ENCODE assay signal across 16 cellular contexts in the genomic region with DNA sequence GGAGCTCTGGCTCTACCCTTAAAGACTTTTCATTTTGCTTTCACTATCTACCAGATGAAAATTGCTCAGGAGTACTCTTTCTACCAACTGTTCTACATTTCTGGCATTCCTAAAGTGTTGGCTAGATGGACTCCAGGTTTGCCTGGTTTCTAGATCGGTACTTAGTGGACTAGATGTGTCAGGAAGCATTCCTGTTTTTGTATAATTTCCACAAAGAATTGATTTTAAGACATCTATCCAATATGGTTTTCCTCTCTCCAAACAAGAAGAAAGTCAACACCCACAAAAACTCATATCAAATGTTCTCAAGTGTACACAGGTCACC.
"Had no signal": no experiment of that assay in that cellular context is flagged by ENCODE, and none has a peak within 500 bp of the region (broad histone marks: within the 10 kb centered on the region; RNA-seq: fewer than 3 reads in every experiment).

No MANE protein-coding gene starts in this region.

- H3K4me1 Mint-ChIP-seq: activated naive CD4-positive, alpha-beta T cell treated with anti-CD3 and anti-CD28 coated beads, Interleukin-2, amount 10 ng/mL, durations not matched to agents 7 days and 5 days; naive thymus-derived CD4-positive, alpha-beta T cell had no signal

- H3K36me3 ChIP-seq: heart right ventricle had no signal

- H3K9me3 ChIP-seq: body of pancreas, heart right ventricle had no signal

- H3K36me3 Mint-ChIP-seq: activated naive CD4-positive, alpha-beta T cell treated with anti-CD3 and anti-CD28 coated beads, Interleukin-2, amount 10 ng/mL, durations not matched to agents 7 days and 5 days had no signal

- H3K4me3 Mint-ChIP-seq: activated naive CD4-positive, alpha-beta T cell treated with anti-CD3 and anti-CD28 coated beads, Interleukin-2, amount 10 ng/mL, durations not matched to agents 7 days and 5 days; activated T-cell treated with anti-CD3 and anti-CD28 coated beads, Interleukin-2, amount 50 U/mL, for 24 hours; naive thymus-derived CD4-positive, alpha-beta T cell had no signal

- H3K27ac Mint-ChIP-seq: activated naive CD4-positive, alpha-beta T cell treated with anti-CD3 and anti-CD28 coated beads, Interleukin-2, amount 10 ng/mL, durations not matched to agents 7 days and 5 days; activated T-cell treated with anti-CD3 and anti-CD28 coated beads, Interleukin-2, amount 50 U/mL, for 24 hours; naive thymus-derived CD4-positive, alpha-beta T cell had no signal

- H3K4me1 ChIP-seq: body of pancreas had no signal

- H3K27ac ChIP-seq: body of pancreas, heart right ventricle, SK-N-MC, VCaP had no signal

- H3K27me3 Mint-ChIP-seq: activated naive CD4-positive, alpha-beta T cell treated with anti-CD3 and anti-CD28 coated beads, Interleukin-2, amount 10 ng/mL, durations not matched to agents 7 days and 5 days; activated T-cell treated with anti-CD3 and anti-CD28 coated beads, Interleukin-2, amount 50 U/mL, for 24 hours; naive thymus-derived CD4-positive, alpha-beta T cell had no signal

- H3K27me3 ChIP-seq: body of pancreas, heart right ventricle had no signal

- H3K4me3 ChIP-seq: body of pancreas, heart right ventricle, lung, SK-N-MC had no signal

- H3K9me3 Mint-ChIP-seq: activated naive CD4-positive, alpha-beta T cell treated with anti-CD3 and anti-CD28 coated beads, Interleukin-2, amount 10 ng/mL, durations not matched to agents 7 days and 5 days had no signal

- DNase-seq: activated CD4-positive, alpha-beta T cell treated with anti-CD3 and anti-CD28 coated beads for 1 hour; activated CD4-positive, alpha-beta T cell treated with anti-CD3 and anti-CD28 coated beads, Interleukin-2, amount 50 U/mL, for 4 hours; activated naive CD4-positive, alpha-beta T cell treated with anti-CD3 and anti-CD28 coated beads, Interleukin-2, amount 10 ng/mL, durations not matched to agents 7 days and 5 days; activated T-cell treated with anti-CD3 and anti-CD28 coated beads, Interleukin-2, amount 50 U/mL, for 24 hours; body of pancreas; central memory CD4-positive, alpha-beta T cell; cortex of kidney; effector CD4-positive, alpha-beta T cell; heart right ventricle; naive thymus-derived CD4-positive, alpha-beta T cell; retina; stimulated activated CD4-positive, alpha-beta T cell treated with anti-CD3 and anti-CD28 coated beads, Interleukin-4, amount 100 ng/mL, for 1 hour; stimulated activated naive CD4-positive, alpha-beta T cell had no signal

- ATAC-seq: body of pancreas; heart right ventricle; naive thymus-derived CD4-positive, alpha-beta T cell had no signal
